38 cellular contexts compared by ENCODE assay signal in the genomic region with DNA sequence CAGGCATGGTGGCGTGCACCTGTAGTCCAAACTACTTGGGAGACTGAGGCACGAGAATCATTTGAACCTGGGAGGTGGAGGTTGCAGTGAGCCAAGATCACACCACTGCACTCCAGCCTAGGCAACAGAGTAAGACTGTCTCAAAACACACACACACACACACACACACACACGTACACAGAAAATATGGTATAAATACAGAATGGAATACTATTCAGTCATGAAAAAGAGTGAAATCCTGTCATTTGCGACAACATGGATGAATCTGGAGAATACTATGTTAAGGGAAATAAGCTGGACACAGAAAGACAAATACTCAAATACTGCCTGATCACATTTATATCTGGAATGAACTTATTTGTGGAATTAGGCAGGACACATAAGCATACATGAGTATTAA. TPM values are rescaled to one million over a fixed set of nuclear protein-coding genes. Genes with fewer than 3 reads are reported as not detected.
"Had no signal": no experiment of that assay in that cellular context is flagged by ENCODE, and none has a peak within 500 bp of the region (broad histone marks: within the 10 kb centered on the region; RNA-seq: fewer than 3 reads in every experiment).

No MANE protein-coding gene starts in this region.

- H3K9me3 ChIP-seq: MG63 had no signal

- H3K36me3 ChIP-seq: MG63 had no signal

- DNase-seq: Karpas-422, Kasumi-1, MG63, MM.1S, MV-4-11, NCI-H1048, NCI-H1092, NCI-H1092 treated with DMSO at 0.1 percent for 48 hours, NCI-H1105, NCI-H1105 treated with DMSO at 0.1 percent for 48 hours, NCI-H1417, NCI-H1417 treated with DMSO at 0.1 percent for 48 hours, NCI-H1436, NCI-H1436 treated with DMSO at 0.1 percent for 48 hours, NCI-H146, NCI-H1694, NCI-H1694 treated with DMSO at 0.1 percent for 48 hours, NCI-H187, NCI-H187 treated with DMSO at 0.1 percent for 48 hours, NCI-H1930, NCI-H2029, NCI-H2029 treated with DMSO at 0.1 percent for 48 hours, NCI-H2081, NCI-H2081 treated with DMSO at 0.1 percent for 48 hours, NCI-H2107, NCI-H2171, NCI-H2171 treated with DMSO at 0.1 percent for 48 hours, NCI-H2227 treated with DMSO at 0.1 percent for 48 hours, NCI-H226, NCI-H345, NCI-H446, NCI-H446 treated with DMSO at 0.1 percent for 48 hours, NCI-H510A, NCI-H510A treated with DMSO at 0.1 percent for 48 hours had no signal

- H3K4me3 ChIP-seq: MG63 had no signal

RNA-seq across cellular contexts. Expression of a gene that starts 40.2 kb away (rescaled TPM):
- total RNA-seq: LHCN-M2, M059J, MCF 10A, NCI-H460 had no signal
